Comparison of ENCODE assay signal across 1 cellular context in genomic region chr12:127146991-127147718, GRCh38.
TF ChIP-seq lines count a peak whose summit lies in the region.

No MANE protein-coding gene starts in this region.

TF ChIP-seq in K562, 482 proteins besides CTCF, POLR2A, EP300 and RAD21 (continued from another document and continues in another):
- TF ChIP-seq NFRKB (IDR thresholded peaks at IDR 0.05; ENCODE audit: low read depth) = peak; percentile 14; the same call in 1 of the 2 replicates
- TF ChIP-seq GATA2 (CRISPR knock-in tag; IDR thresholded peaks at IDR 0.05) = no peak
- no peak for TF ChIP-seq ILK (tag; IDR thresholded peaks at IDR 0.05; ENCODE audit: borderline replicate concordance, low read depth)
- TF ChIP-seq, protein P1, sequence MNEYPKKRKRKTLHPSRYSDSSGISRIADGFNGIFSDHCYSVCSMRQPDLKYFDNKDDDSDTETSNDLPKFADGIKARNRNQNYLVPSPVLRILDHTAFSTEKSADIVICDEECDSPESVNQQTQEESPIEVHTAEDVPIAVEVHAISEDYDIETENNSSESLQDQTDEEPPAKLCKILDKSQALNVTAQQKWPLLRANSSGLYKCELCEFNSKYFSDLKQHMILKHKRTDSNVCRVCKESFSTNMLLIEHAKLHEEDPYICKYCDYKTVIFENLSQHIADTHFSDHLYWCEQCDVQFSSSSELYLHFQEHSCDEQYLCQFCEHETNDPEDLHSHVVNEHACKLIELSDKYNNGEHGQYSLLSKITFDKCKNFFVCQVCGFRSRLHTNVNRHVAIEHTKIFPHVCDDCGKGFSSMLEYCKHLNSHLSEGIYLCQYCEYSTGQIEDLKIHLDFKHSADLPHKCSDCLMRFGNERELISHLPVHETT (CRISPR knock-in tag; conservative IDR thresholded peaks at IDR 0.05 in 1 of 2, IDR thresholded peaks at IDR 0.05 in 1 of 2) = no peak
- peak; percentile 80 for TF ChIP-seq CEBPG (CRISPR knock-in tag; IDR thresholded peaks at IDR 0.05)
- TF ChIP-seq CEBPG (tag; conservative IDR thresholded peaks at IDR 0.05 in 1 of 2, IDR thresholded peaks at IDR 0.05 in 1 of 2) = peak; percentile 58 to 62; a peak in 3 of 4 replicates
- peak; percentile 19; the same call in 1 of the 2 replicates for TF ChIP-seq BCOR (IDR thresholded peaks at IDR 0.05)
- TF ChIP-seq, protein P2, sequence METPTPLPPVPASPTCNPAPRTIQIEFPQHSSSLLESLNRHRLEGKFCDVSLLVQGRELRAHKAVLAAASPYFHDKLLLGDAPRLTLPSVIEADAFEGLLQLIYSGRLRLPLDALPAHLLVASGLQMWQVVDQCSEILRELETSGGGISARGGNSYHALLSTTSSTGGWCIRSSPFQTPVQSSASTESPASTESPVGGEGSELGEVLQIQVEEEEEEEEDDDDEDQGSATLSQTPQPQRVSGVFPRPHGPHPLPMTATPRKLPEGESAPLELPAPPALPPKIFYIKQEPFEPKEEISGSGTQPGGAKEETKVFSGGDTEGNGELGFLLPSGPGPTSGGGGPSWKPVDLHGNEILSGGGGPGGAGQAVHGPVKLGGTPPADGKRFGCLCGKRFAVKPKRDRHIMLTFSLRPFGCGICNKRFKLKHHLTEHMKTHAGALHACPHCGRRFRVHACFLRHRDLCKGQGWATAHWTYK (CRISPR knock-in tag; IDR thresholded peaks at IDR 0.05) = no peak
- TF ChIP-seq PHF8 (IDR thresholded peaks at IDR 0.05; ENCODE audit: borderline replicate concordance, low read length) = no peak
- no peak for TF ChIP-seq HDAC3 (IDR thresholded peaks at IDR 0.05; ENCODE audit: borderline replicate concordance, partially characterized antibody)
- no peak for TF ChIP-seq ZNF778 (CRISPR knock-in tag; IDR thresholded peaks at IDR 0.05)
- TF ChIP-seq MYC (IDR thresholded peaks at IDR 0.05; ENCODE audit: low read depth, low read length) = no peak
- no peak for TF ChIP-seq MYC (CRISPR knock-in tag; IDR thresholded peaks at IDR 0.05; ENCODE audit: borderline replicate concordance, low read depth)
- TF ChIP-seq DNMT1 (IDR thresholded peaks at IDR 0.05) = no peak
- TF ChIP-seq, protein P3, sequence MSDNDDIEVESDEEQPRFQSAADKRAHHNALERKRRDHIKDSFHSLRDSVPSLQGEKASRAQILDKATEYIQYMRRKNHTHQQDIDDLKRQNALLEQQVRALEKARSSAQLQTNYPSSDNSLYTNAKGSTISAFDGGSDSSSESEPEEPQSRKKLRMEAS (CRISPR knock-in tag; IDR thresholded peaks at IDR 0.05) = no peak
- no peak for TF ChIP-seq PRPF4 (IDR thresholded peaks at IDR 0.05; ENCODE audit: insufficient read depth, low read depth, low read length, poor library complexity, severe bottlenecking)
- no peak for TF ChIP-seq MEIS2 (IDR thresholded peaks at IDR 0.05; ENCODE audit: partially characterized antibody)
- TF ChIP-seq, protein P4, sequence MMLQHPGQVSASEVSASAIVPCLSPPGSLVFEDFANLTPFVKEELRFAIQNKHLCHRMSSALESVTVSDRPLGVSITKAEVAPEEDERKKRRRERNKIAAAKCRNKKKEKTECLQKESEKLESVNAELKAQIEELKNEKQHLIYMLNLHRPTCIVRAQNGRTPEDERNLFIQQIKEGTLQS (IDR thresholded peaks at IDR 0.05) = peak; percentile 86
- TF ChIP-seq, protein P4 (CRISPR knock-in tag; conservative IDR thresholded peaks at IDR 0.05) = no peak
- no peak for TF ChIP-seq ZNF23 (CRISPR knock-in tag; IDR thresholded peaks at IDR 0.05)
- 0 out of 4 replicates have a peak, but pooled peaks of 1 of the 2 experiments have one; percentile 14 for TF ChIP-seq MAZ (CRISPR knock-in tag; conservative IDR thresholded peaks at IDR 0.05 in 1 of 2, IDR thresholded peaks at IDR 0.05 in 1 of 2)
- TF ChIP-seq MCM7 (IDR thresholded peaks at IDR 0.05) = no peak
- no peak for TF ChIP-seq POLR3G (IDR thresholded peaks at IDR 0.05; ENCODE audit: extremely low read depth, insufficient read length, insufficient replicate concordance)
- TF ChIP-seq ZNF76 (CRISPR knock-in tag; IDR thresholded peaks at IDR 0.05; ENCODE audit: borderline replicate concordance) = no peak
- no peak for TF ChIP-seq ZNF224 (CRISPR knock-in tag; IDR thresholded peaks at IDR 0.05)
- no peak for TF ChIP-seq NR0B1 (IDR thresholded peaks at IDR 0.05; ENCODE audit: partially characterized antibody)
- no peak for TF ChIP-seq SRSF3 (IDR thresholded peaks at IDR 0.05; ENCODE audit: insufficient read depth, low read length)
- TF ChIP-seq, protein P5, sequence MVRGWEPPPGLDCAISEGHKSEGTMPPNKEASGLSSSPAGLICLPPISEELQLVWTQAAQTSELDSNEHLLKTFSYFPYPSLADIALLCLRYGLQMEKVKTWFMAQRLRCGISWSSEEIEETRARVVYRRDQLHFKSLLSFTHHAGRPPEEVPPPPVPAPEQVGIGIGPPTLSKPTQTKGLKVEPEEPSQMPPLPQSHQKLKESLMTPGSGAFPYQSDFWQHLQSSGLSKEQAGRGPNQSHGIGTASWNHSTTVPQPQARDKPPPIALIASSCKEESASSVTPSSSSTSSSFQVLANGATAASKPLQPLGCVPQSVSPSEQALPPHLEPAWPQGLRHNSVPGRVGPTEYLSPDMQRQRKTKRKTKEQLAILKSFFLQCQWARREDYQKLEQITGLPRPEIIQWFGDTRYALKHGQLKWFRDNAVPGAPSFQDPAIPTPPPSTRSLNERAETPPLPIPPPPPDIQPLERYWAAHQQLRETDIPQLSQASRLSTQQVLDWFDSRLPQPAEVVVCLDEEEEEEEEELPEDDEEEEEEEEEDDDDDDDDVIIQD (CRISPR knock-in tag; IDR thresholded peaks at IDR 0.05) = no peak
- no peak for TF ChIP-seq PPARD (CRISPR knock-in tag; IDR thresholded peaks at IDR 0.05)
- TF ChIP-seq, protein P6, sequence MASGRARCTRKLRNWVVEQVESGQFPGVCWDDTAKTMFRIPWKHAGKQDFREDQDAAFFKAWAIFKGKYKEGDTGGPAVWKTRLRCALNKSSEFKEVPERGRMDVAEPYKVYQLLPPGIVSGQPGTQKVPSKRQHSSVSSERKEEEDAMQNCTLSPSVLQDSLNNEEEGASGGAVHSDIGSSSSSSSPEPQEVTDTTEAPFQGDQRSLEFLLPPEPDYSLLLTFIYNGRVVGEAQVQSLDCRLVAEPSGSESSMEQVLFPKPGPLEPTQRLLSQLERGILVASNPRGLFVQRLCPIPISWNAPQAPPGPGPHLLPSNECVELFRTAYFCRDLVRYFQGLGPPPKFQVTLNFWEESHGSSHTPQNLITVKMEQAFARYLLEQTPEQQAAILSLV (tag; IDR thresholded peaks at IDR 0.05) = peak; percentile 78
- 0 out of 2 replicates have a peak, but pooled peaks have one; percentile 20 for TF ChIP-seq POLR2AphosphoS5 (IDR thresholded peaks at IDR 0.05; ENCODE audit: control insufficient read depth, insufficient read depth, low read depth, low read length)
- no peak for TF ChIP-seq IRF2 (CRISPR knock-in tag; IDR thresholded peaks at IDR 0.05)
- no peak for TF ChIP-seq CBFA2T3 (IDR thresholded peaks at IDR 0.05)
- TF ChIP-seq SUPT5H (IDR thresholded peaks at IDR 0.05) = peak; percentile 30
- no peak for TF ChIP-seq STAT5A (IDR thresholded peaks at IDR 0.05; ENCODE audit: borderline replicate concordance, low read length)
- no peak for TF ChIP-seq ZNF449 (CRISPR knock-in tag; IDR thresholded peaks at IDR 0.05)
- TF ChIP-seq EZH2 (IDR thresholded peaks at IDR 0.05; ENCODE audit: borderline replicate concordance, low read depth, low read length) = no peak
- no peak for TF ChIP-seq ZNF445 (CRISPR knock-in tag; IDR thresholded peaks at IDR 0.05; ENCODE audit: low read depth)
- no peak for TF ChIP-seq SMAD4 (CRISPR knock-in tag; conservative IDR thresholded peaks at IDR 0.05)
- TF ChIP-seq MECOM (CRISPR knock-in tag; IDR thresholded peaks at IDR 0.05) = 0 out of 2 replicates have a peak, but pooled peaks have one; percentile 18
- no peak for TF ChIP-seq CHD2 (IDR thresholded peaks at IDR 0.05; ENCODE audit: low read depth, low read length)
- TF ChIP-seq NR2F6 (CRISPR knock-in tag; IDR thresholded peaks at IDR 0.05) = no peak
- TF ChIP-seq, protein P7, sequence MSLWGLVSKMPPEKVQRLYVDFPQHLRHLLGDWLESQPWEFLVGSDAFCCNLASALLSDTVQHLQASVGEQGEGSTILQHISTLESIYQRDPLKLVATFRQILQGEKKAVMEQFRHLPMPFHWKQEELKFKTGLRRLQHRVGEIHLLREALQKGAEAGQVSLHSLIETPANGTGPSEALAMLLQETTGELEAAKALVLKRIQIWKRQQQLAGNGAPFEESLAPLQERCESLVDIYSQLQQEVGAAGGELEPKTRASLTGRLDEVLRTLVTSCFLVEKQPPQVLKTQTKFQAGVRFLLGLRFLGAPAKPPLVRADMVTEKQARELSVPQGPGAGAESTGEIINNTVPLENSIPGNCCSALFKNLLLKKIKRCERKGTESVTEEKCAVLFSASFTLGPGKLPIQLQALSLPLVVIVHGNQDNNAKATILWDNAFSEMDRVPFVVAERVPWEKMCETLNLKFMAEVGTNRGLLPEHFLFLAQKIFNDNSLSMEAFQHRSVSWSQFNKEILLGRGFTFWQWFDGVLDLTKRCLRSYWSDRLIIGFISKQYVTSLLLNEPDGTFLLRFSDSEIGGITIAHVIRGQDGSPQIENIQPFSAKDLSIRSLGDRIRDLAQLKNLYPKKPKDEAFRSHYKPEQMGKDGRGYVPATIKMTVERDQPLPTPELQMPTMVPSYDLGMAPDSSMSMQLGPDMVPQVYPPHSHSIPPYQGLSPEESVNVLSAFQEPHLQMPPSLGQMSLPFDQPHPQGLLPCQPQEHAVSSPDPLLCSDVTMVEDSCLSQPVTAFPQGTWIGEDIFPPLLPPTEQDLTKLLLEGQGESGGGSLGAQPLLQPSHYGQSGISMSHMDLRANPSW (CRISPR knock-in tag; IDR thresholded peaks at IDR 0.05) = no peak
- TF ChIP-seq ETV1 (tag; conservative IDR thresholded peaks at IDR 0.05; ENCODE audit: low read depth) = no peak
- TF ChIP-seq GTF2A2 (tag; IDR thresholded peaks at IDR 0.05) = no peak
- TF ChIP-seq MAFF (IDR thresholded peaks at IDR 0.05; ENCODE audit: low read length) = no peak
- no peak for TF ChIP-seq MTA1 (IDR thresholded peaks at IDR 0.05; ENCODE audit: borderline replicate concordance)
- no peak for TF ChIP-seq HNRNPLL (IDR thresholded peaks at IDR 0.05; ENCODE audit: low read depth, low read length, poor library complexity, severe bottlenecking)
- no peak for TF ChIP-seq ZNF311 (CRISPR knock-in tag; IDR thresholded peaks at IDR 0.05)
- no peak for TF ChIP-seq ZNF347 (CRISPR knock-in tag; IDR thresholded peaks at IDR 0.05; ENCODE audit: low read depth)
- TF ChIP-seq NFE2 (IDR thresholded peaks at IDR 0.05; ENCODE audit: low read depth) = no peak
- TF ChIP-seq ZFP1 (CRISPR knock-in tag; IDR thresholded peaks at IDR 0.05) = no peak
- TF ChIP-seq GTF3C2 (IDR thresholded peaks at IDR 0.05; ENCODE audit: borderline replicate concordance, extremely low read depth, insufficient read length) = no peak
- TF ChIP-seq ZNF121 (CRISPR knock-in tag; conservative IDR thresholded peaks at IDR 0.05) = peak; percentile 89
- TF ChIP-seq ATF2 (CRISPR knock-in tag; IDR thresholded peaks at IDR 0.05) = no peak
- no peak for TF ChIP-seq NR2C1 (IDR thresholded peaks at IDR 0.05)
- peak; percentile 54 for TF ChIP-seq NR2C1 (tag; IDR thresholded peaks at IDR 0.05)
- no peak for TF ChIP-seq ZNF408 (CRISPR knock-in tag; IDR thresholded peaks at IDR 0.05; ENCODE audit: low read depth)
- no peak for TF ChIP-seq ZNF12 (CRISPR knock-in tag; IDR thresholded peaks at IDR 0.05)
